Comparison of ENCODE assay signal across 8 cellular contexts in the genomic region with DNA sequence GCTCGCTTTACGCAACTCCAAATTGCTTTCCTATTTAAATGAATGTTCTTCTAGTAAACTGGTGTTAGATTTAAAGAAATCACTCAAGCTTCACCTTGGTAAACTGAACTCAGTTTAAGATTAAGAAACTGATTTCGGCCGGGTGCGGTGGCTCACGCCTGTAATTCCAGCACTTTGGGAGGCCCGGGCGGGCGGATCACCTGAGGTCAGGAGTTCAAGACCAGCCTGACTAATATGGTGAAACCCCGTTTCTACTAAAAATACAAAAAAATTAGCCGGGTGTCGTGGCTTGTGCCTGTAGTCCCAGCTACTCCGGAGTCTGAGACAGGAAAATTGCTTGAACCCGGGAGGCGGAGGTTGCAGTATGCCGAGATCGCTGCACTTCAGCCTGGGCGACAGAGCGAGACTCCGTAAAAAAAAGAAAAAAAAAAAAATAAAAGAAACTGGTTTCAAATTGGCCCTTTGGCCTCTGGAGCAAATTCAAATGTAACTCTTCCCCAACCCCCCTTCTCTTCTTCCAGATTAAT. TPM values are rescaled to one million over a fixed set of nuclear protein-coding genes. Genes with fewer than 3 reads are reported as not detected.
DNase-seq lines count a peak whose midpoint lies in the region; ATAC-seq lines count a peak whose summit lies in the region.

No MANE protein-coding gene starts in this region.

- H3K27me3 Mint-ChIP-seq in activated CD4-positive, alpha-beta T cell treated with anti-CD3 and anti-CD28 coated beads for 36 hours = no peaks in the 10 kb centered on the region
- H3K27me3 Mint-ChIP-seq in activated T-helper 2 cell treated with anti-CD3 and anti-CD28 coated beads, Interferon-gamma antibody, Interleukin-2, Interleukin-4, amounts not matched to agents 10 μg/mL and 5 μg/mL and 100 μg/mL, durations not matched to agents 14 hours and 24 hours and 36 hours (ENCODE audit: low read depth) = peaks cover 4% of the 10 kb centered on the region
- no peaks in the 10 kb centered on the region for H3K27me3 Mint-ChIP-seq in stimulated activated naive B cell treated with anti-CD40 and anti-IgM and Interleukin-4, amounts not matched to agents 10 μg/mL and 1 μg/mL and 100 μg/mL, for 72 hours

- H3K4me1 Mint-ChIP-seq in activated CD4-positive, alpha-beta T cell treated with anti-CD3 and anti-CD28 coated beads for 36 hours = peaks cover 40% of the 10 kb centered on the region
- peaks cover 25% of the 10 kb centered on the region for H3K4me1 Mint-ChIP-seq in activated T-helper 2 cell treated with anti-CD3 and anti-CD28 coated beads, Interferon-gamma antibody, Interleukin-2, Interleukin-4, amounts not matched to agents 10 μg/mL and 5 μg/mL and 100 μg/mL, durations not matched to agents 14 hours and 24 hours and 36 hours (ENCODE audit: low read depth)
- peaks cover 30 to 78% of the 10 kb centered on the region in 2 donors for H3K4me1 Mint-ChIP-seq in stimulated activated naive B cell treated with anti-CD40 and anti-IgM and Interleukin-4, amounts not matched to agents 10 μg/mL and 1 μg/mL and 100 μg/mL, for 72 hours

- peaks cover 4% of the 10 kb centered on the region for H3K9me3 Mint-ChIP-seq in activated CD4-positive, alpha-beta T cell treated with anti-CD3 and anti-CD28 coated beads for 36 hours (ENCODE audit: low read depth)
- H3K9me3 Mint-ChIP-seq in activated T-helper 2 cell treated with anti-CD3 and anti-CD28 coated beads, Interferon-gamma antibody, Interleukin-2, Interleukin-4, amounts not matched to agents 10 μg/mL and 5 μg/mL and 100 μg/mL, durations not matched to agents 14 hours and 24 hours and 36 hours = no peaks in the 10 kb centered on the region
- peaks cover 0 to 1% of the 10 kb centered on the region in 2 donors for H3K9me3 Mint-ChIP-seq in stimulated activated naive B cell treated with anti-CD40 and anti-IgM and Interleukin-4, amounts not matched to agents 10 μg/mL and 1 μg/mL and 100 μg/mL, for 72 hours

- no peak for ATAC-seq in activated CD4-positive, alpha-beta T cell treated with anti-CD3 and anti-CD28 coated beads for 36 hours
- no peak for ATAC-seq in stimulated activated naive B cell treated with anti-CD40 and anti-IgM and Interleukin-4, amounts not matched to agents 10 μg/mL and 1 μg/mL and 100 μg/mL, for 72 hours (replicated peaks)
- ATAC-seq in HG02973 (IDR thresholded peaks at IDR 0.05; ENCODE audit: unreplicated experiment) = no peak

- CTCF ChIA-PET in activated CD4-positive, alpha-beta T cell treated with anti-CD3 and anti-CD28 coated beads for 36 hours (lab: Charles Lee) = interaction anchor here (0.8 kb wide), 1 partner anchor 340 kb away, joined by 3 read pairs; no protein-coding TSS in a partner anchor

- peak overlapping the region; percentile 78 for H3K4me3 Mint-ChIP-seq in activated CD4-positive, alpha-beta T cell treated with anti-CD3 and anti-CD28 coated beads for 36 hours
- H3K4me3 Mint-ChIP-seq in activated T-helper 2 cell treated with anti-CD3 and anti-CD28 coated beads, Interferon-gamma antibody, Interleukin-2, Interleukin-4, amounts not matched to agents 10 μg/mL and 5 μg/mL and 100 μg/mL, durations not matched to agents 14 hours and 24 hours and 36 hours (ENCODE audit: low read depth) = peak overlapping the region; percentile 81
- peak overlapping the region; percentile 82 to 87 for H3K4me3 Mint-ChIP-seq in stimulated activated naive B cell treated with anti-CD40 and anti-IgM and Interleukin-4, amounts not matched to agents 10 μg/mL and 1 μg/mL and 100 μg/mL, for 72 hours

- no peak overlapping the region for H3K27ac Mint-ChIP-seq in activated CD4-positive, alpha-beta T cell treated with anti-CD3 and anti-CD28 coated beads for 36 hours
- H3K27ac Mint-ChIP-seq in activated T-helper 2 cell treated with anti-CD3 and anti-CD28 coated beads, Interferon-gamma antibody, Interleukin-2, Interleukin-4, amounts not matched to agents 10 μg/mL and 5 μg/mL and 100 μg/mL, durations not matched to agents 14 hours and 24 hours and 36 hours = no peak overlapping the region
- H3K27ac Mint-ChIP-seq in stimulated activated naive B cell treated with anti-CD40 and anti-IgM and Interleukin-4, amounts not matched to agents 10 μg/mL and 1 μg/mL and 100 μg/mL, for 72 hours = peak overlapping the region; percentile 99

- POLR2A ChIA-PET in activated CD4-positive, alpha-beta T cell treated with anti-CD3 and anti-CD28 coated beads for 36 hours (lab: Charles Lee) = no interaction called here

- H3K9ac ChIP-seq in iPS-20b (ENCODE audit: low read depth, low read length) = peak overlapping the region; percentile 88

- intact Hi-C loops in activated CD4-positive, alpha-beta T cell treated with anti-CD3 and anti-CD28 coated beads for 36 hours (cut with DNase I, micrococcal nuclease) = loop anchor here (5.0 to 10.0 kb wide), 5 partner anchors 102 to 1746 kb away; partner anchors contain the start of genes GPR160 (in 1 of the 2), MYNN (in 1 of the 2) and TNIK (in 1 of the 2)
- intact Hi-C loops in activated T-helper 2 cell treated with anti-CD3 and anti-CD28 coated beads, Interferon-gamma antibody, Interleukin-2, Interleukin-4, amounts not matched to agents 10 μg/mL and 5 μg/mL and 100 μg/mL, durations not matched to agents 14 hours and 24 hours and 36 hours (cut with micrococcal nuclease) = loop anchor here (5.0 kb wide), 3 partner anchors 47 to 587 kb away; partner anchors contain the start of genes MYNN and SEC62

- no peaks in the 10 kb centered on the region for H3K27me3 ChIP-seq in iPS-20b (ENCODE audit: insufficient read depth, low read length)

- H3K4me1 ChIP-seq in iPS-20b (ENCODE audit: insufficient read depth, low read length) = peaks cover 45% of the 10 kb centered on the region; the same call in 1 of the 2 replicates

- DNase-seq in activated CD4-positive, alpha-beta T cell treated with anti-CD3 and anti-CD28 coated beads for 36 hours = no peak
- DNase-seq in activated CD4-positive, alpha-beta T cell treated with anti-CD3 and anti-CD28 coated beads, Interleukin-2, amount 50 U/mL, for 1 hour = no peak
- DNase-seq in activated T-helper 2 cell treated with anti-CD3 and anti-CD28 coated beads, Interferon-gamma antibody, Interleukin-2, Interleukin-4, amounts not matched to agents 10 μg/mL and 5 μg/mL and 100 μg/mL, durations not matched to agents 14 hours and 24 hours and 36 hours (ENCODE audit: low spot score) = no peak
- DNase-seq in stimulated activated naive B cell treated with anti-CD40 and anti-IgM and Interleukin-4, amounts not matched to agents 10 μg/mL and 1 μg/mL and 100 μg/mL, for 72 hours = no peak
- DNase-seq in HuH-7 (ENCODE audit: low spot score) = no peak
- no peak for DNase-seq in stimulated activated CD4-positive, alpha-beta T cell treated with anti-CD3 and anti-CD28 coated beads, Interleukin-12 subunit alpha, Interleukin-12 subunit beta, amount 100 ng/mL, for 4 hours

- peaks cover 46% of the 10 kb centered on the region for H3K36me3 ChIP-seq in iPS-20b (ENCODE audit: insufficient read depth, low read depth, low read length)

- peaks cover 45% of the 10 kb centered on the region for H3K36me3 Mint-ChIP-seq in activated CD4-positive, alpha-beta T cell treated with anti-CD3 and anti-CD28 coated beads for 36 hours (ENCODE audit: low read depth)
- H3K36me3 Mint-ChIP-seq in activated T-helper 2 cell treated with anti-CD3 and anti-CD28 coated beads, Interferon-gamma antibody, Interleukin-2, Interleukin-4, amounts not matched to agents 10 μg/mL and 5 μg/mL and 100 μg/mL, durations not matched to agents 14 hours and 24 hours and 36 hours (ENCODE audit: low read depth) = peaks cover 45% of the 10 kb centered on the region
- peaks cover 20 to 45% of the 10 kb centered on the region in 2 donors for H3K36me3 Mint-ChIP-seq in stimulated activated naive B cell treated with anti-CD40 and anti-IgM and Interleukin-4, amounts not matched to agents 10 μg/mL and 1 μg/mL and 100 μg/mL, for 72 hours

- peak overlapping the region; percentile 97 for H3K4me3 ChIP-seq in iPS-20b (ENCODE audit: low read length)

- H3K27ac ChIP-seq in iPS-20b (ENCODE audit: low read length) = no peak overlapping the region

- no peaks in the 10 kb centered on the region for H3K9me3 ChIP-seq in iPS-20b (ENCODE audit: insufficient read depth, low read depth, low read length)

RNA-seq across cellular contexts. Expression of gene SKIL, which starts 1.7 kb away (rescaled TPM):
- total RNA-seq in activated CD4-positive, alpha-beta T cell treated with anti-CD3 and anti-CD28 coated beads for 36 hours = 10 to 100 TPM; 15.6 to 20.3 TPM
- 31.2 and 33.2 TPM in 2 replicates for total RNA-seq in activated T-helper 2 cell treated with anti-CD3 and anti-CD28 coated beads, Interferon-gamma antibody, Interleukin-2, Interleukin-4, amounts not matched to agents 10 μg/mL and 5 μg/mL and 100 μg/mL, durations not matched to agents 14 hours and 24 hours and 36 hours

RNA-seq across cellular contexts. Expression of gene CLDN11, which starts 59.4 kb away (rescaled TPM):
- not detected for total RNA-seq in activated CD4-positive, alpha-beta T cell treated with anti-CD3 and anti-CD28 coated beads for 36 hours
- total RNA-seq in activated T-helper 2 cell treated with anti-CD3 and anti-CD28 coated beads, Interferon-gamma antibody, Interleukin-2, Interleukin-4, amounts not matched to agents 10 μg/mL and 5 μg/mL and 100 μg/mL, durations not matched to agents 14 hours and 24 hours and 36 hours = 0.18 TPM in 1 of 2 replicates, not detected in the other
